In the genomic region with DNA sequence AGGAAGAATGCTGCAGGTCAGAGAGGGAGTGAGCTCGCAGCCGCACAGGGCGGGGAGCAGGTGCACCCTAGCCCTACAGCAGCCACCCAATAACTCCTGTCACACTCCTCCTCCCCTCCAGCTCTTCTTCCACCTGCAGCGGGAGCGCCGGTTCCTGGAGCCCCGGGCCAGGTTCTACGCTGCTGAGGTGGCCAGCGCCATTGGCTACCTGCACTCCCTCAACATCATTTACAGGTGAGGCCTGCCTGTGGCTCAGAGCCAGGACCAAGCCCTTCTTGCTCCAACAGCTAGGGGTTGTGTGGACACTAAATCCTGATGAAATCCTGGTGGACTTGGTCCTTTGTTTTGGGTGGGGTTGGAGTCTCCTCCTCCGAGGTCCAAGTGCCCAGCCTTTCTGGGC, we compare ENCODE assay signal across 32 cellular contexts. TPM values are rescaled to one million over a fixed set of nuclear protein-coding genes. Genes with fewer than 3 reads are reported as not detected.
"Had no signal": no experiment of that assay in that cellular context is flagged by ENCODE, and none has a peak within 500 bp of the region (broad histone marks: within the 10 kb centered on the region; RNA-seq: fewer than 3 reads in every experiment).

No MANE protein-coding gene starts in this region.

- H3K27ac ChIP-seq: brain microvascular endothelial cell, Peyer's patch, SJSA1 had no signal

- H3K4me1 ChIP-seq: Peyer's patch, SJSA1 had no signal

- H3K36me3 ChIP-seq: brain microvascular endothelial cell, MG63, SJSA1 had no signal

- H3K9ac ChIP-seq: SK-N-SH had no signal

- DNase-seq: activated CD4-positive, alpha-beta T cell treated with anti-CD3 and anti-CD28 coated beads for 36 hours; activated CD4-positive, alpha-beta T cell treated with anti-CD3 and anti-CD28 coated beads, Interleukin-2, amount 10 ng/mL, durations not matched to agents 7 days and 5 days; activated CD4-positive, alpha-beta T cell treated with anti-CD3 and anti-CD28 coated beads, Interleukin-2, amount 50 U/mL, for 48 hours; activated CD8-positive, alpha-beta T cell treated with anti-CD3 and anti-CD28 coated beads, Interleukin-2, amount 10 ng/mL, durations not matched to agents 7 days and 5 days; activated effector memory CD4-positive, alpha-beta T cell treated with Interleukin-2 at 50 U/mL for 16 hours; activated naive CD4-positive, alpha-beta T cell treated with anti-CD3 and anti-CD28 coated beads, Interleukin-2, amount 50 U/mL, for 16 hours; activated naive CD8-positive, alpha-beta T cell treated with anti-CD3 and anti-CD28 coated beads for 36 hours; activated T-cell treated with anti-CD3 and anti-CD28 coated beads for 4 hours; activated T-cell treated with anti-CD3 and anti-CD28 coated beads, Interleukin-2, amount 50 U/mL, for 4 hours; amniotic stem cell; aorta; brain microvascular endothelial cell; Kasumi-1; KG1; MG63; NCI-H1048; NCI-H1436 treated with DMSO at 0.1 percent for 48 hours; NCI-H1694 treated with DMSO at 0.1 percent for 48 hours; NCI-H2029; NCI-H345; NCI-H510A; NCI-H526; NCI-H748 treated with DMSO at 0.1 percent for 48 hours; NK-92 treated with Interleukin-12 subunit alpha and Interleukin-12 subunit beta, amount 100 ng/mL, for 24 hours; PC-3; RPMI8226; SHP77 treated with DMSO at 0.1 percent for 48 hours; SK-N-SH had no signal

- ATAC-seq: activated CD4-positive, alpha-beta T cell treated with anti-CD3 and anti-CD28 coated beads for 36 hours; activated CD4-positive, CD25-positive, alpha-beta regulatory T cell treated with anti-CD3 and anti-CD28 coated beads, Interleukin-2, amount 50 U/mL, for 24 hours; activated CD8-positive, alpha-beta T cell treated with anti-CD3 and anti-CD28 coated beads, Interleukin-2, amount 10 ng/mL, durations not matched to agents 7 days and 5 days; activated T-cell treated with anti-CD3 and anti-CD28 coated beads, Interleukin-2, amount 50 U/mL, for 4 hours; PC-3; WTC11 had no signal

- H3K27me3 ChIP-seq: brain microvascular endothelial cell, MG63, Peyer's patch, SJSA1 had no signal

- H3K4me3 ChIP-seq: MG63, Peyer's patch, SJSA1 had no signal

- H3K9me3 ChIP-seq: MG63, Peyer's patch, SJSA1, SK-N-SH had no signal

RNA-seq across cellular contexts. Expression of a gene that starts 11.7 kb away (rescaled TPM):
- total RNA-seq: SJSA1 had no signal
